Comparison of ENCODE assay signal across 18 cellular contexts in the genomic region with DNA sequence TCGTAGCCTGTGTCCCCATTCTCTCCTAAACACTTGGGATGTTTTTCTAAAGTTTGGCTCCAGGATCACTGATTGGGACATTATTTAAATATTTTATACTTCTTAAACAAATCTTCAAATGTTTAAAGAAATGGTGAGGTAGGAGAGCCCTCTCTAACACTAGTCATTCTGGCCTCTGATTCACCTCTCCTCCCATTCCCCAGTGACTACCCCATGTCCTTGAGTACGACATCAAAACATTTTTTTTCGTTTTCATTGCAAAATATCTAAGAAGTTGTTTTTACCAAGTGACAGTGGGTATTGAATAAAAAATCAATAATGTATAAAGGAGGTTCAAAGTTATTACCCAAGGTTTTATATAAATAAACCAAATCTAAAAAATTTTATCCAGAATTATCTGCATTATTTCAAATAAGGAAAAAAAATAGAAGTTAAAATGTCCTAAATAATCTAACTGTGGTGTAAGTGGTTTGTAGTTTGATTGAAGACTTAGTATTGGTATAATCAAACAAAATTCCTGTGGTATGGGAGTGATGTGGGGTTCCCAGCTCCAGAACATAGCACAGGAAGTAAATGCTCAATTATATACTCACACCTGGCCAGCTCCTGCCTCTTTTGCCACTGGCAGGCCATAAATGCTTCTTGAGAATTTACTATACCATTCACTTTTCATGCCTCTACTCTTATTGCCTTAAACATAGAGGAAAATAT. TPM values are rescaled to one million over a fixed set of nuclear protein-coding genes. Genes with fewer than 3 reads are reported as not detected.
DNase-seq lines count a peak whose midpoint lies in the region; ATAC-seq, FAIRE-seq and TF ChIP-seq lines count a peak whose summit lies in the region.
"Had no signal": no experiment of that assay in that cellular context is flagged by ENCODE, and none has a peak within 500 bp of the region (broad histone marks: within the 10 kb centered on the region; RNA-seq: fewer than 3 reads in every experiment).

No MANE protein-coding gene starts in this region.

- TF ChIP-seq CTCF in right atrium auricular region (IDR thresholded peaks at IDR 0.05), result no peak
- no peak for TF ChIP-seq CTCF in lower lobe of right lung (IDR thresholded peaks at IDR 0.05)

- no peaks in the 10 kb centered on the region for H3K9me3 ChIP-seq in right atrium auricular region
- H3K9me3 ChIP-seq in lower lobe of right lung, result no peaks in the 10 kb centered on the region
- H3K9me3 ChIP-seq: SJSA1 had no signal

- intact Hi-C loops in Right ventricle myocardium superior (cut with DNase I) (no loop called here), lower lobe of right lung (cut with DNase I) (no loop called here)

- H3K4me1 ChIP-seq in right atrium auricular region (peaks cover 0 to 7% of the 10 kb centered on the region in 2 donors), lower lobe of right lung (no peaks in the 10 kb centered on the region)
- H3K4me1 ChIP-seq: SJSA1 had no signal

- peak; percentile 52 for ATAC-seq in Right ventricle myocardium superior (ENCODE audit: poor library complexity)
- peak; percentile 54 to 71 for ATAC-seq in lower lobe of right lung
- ATAC-seq in HG02610 (IDR thresholded peaks at IDR 0.05; ENCODE audit: unreplicated experiment), result no peak

- H3K27me3 ChIP-seq in right atrium auricular region (no peaks in the 10 kb centered on the region), lower lobe of right lung (ENCODE audit: low read depth) (no peaks in the 10 kb centered on the region)
- H3K27me3 ChIP-seq: SJSA1 had no signal

- H3K36me3 ChIP-seq in right atrium auricular region (no peaks in the 10 kb centered on the region), lower lobe of right lung (no peaks in the 10 kb centered on the region)
- H3K36me3 ChIP-seq: SJSA1 had no signal

- DNase-seq in Right ventricle myocardium superior, result no peak
- no peak for DNase-seq in right atrium auricular region (ENCODE audit: low spot score)
- peak; percentile 62 for DNase-seq in astrocyte of the hippocampus (ENCODE audit: low read depth, low spot score)
- DNase-seq in lower lobe of right lung, result no peak
- peak; percentile 13 for DNase-seq in urothelium cell line (ENCODE audit: low spot score)
- DNase-seq in DMS79 treated with DMSO at 0.1 percent for 48 hours (lab: John Stamatoyannopoulos, UW), result no peak
- no peak for DNase-seq in OCI-M1 (lab: John Stamatoyannopoulos, UW)
- DNase-seq: COR-L47, DMS153, Karpas-422, NCI-H2171 treated with DMSO at 0.1 percent for 48 hours had no signal

- H3K27ac ChIP-seq in right atrium auricular region (peak overlapping the region in 1 of 2 donors; percentile 21), lower lobe of right lung (no peak overlapping the region)
- H3K27ac ChIP-seq: C4-2B, SJSA1 had no signal

- FAIRE-seq in urothelium cell line (lab: Jason Lieb, UNC), result no peak
- FAIRE-seq: A204.1, G401.6, GM12892, H54 had no signal

- H3K4me3 ChIP-seq in right atrium auricular region (no peak overlapping the region), lower lobe of right lung (no peak overlapping the region)
- H3K4me3 ChIP-seq: SJSA1 had no signal

RNA-seq across cellular contexts. Expression of gene MAST4, which starts 51.1 kb away (rescaled TPM):
- total RNA-seq in Right ventricle myocardium superior (42.0 TPM), right atrium auricular region (10 to 100 TPM; 50.4 to 60.6 TPM), lower lobe of right lung (56.9 TPM)

Comparison
In these comparisons a context has a peak if more than half of its experiments do, and no peak if none do; other contexts are left out.
1. DNase-seq: peak in astrocyte of the hippocampus (single experiment) and urothelium cell line (single experiment); none in Right ventricle myocardium superior (single experiment), right atrium auricular region (single experiment), lower lobe of right lung (single experiment), DMS79 treated with DMSO at 0.1 percent for 48 hours (single experiment) and OCI-M1 (single experiment).